ENCODE assay signal across 12 cellular contexts in genomic region chr11:63873381-63873780, GRCh38. TPM values are rescaled to one million over a fixed set of nuclear protein-coding genes. Genes with fewer than 3 reads are reported as not detected.
A peak's percentile ranks its signal among the peaks of the same experiment; 100 is the strongest.
DNase-seq lines count a peak whose midpoint lies in the region; ATAC-seq and TF ChIP-seq lines count a peak whose summit lies in the region.
"Had no signal": no experiment of that assay in that cellular context is flagged by ENCODE, and none has a peak within 500 bp of the region (broad histone marks: within the 10 kb centered on the region; RNA-seq: fewer than 3 reads in every experiment).

No MANE protein-coding gene starts in this region.

- peak overlapping the region; percentile 17 for H3K27ac ChIP-seq in A673 (ENCODE audit: low read depth, low read length, poor library complexity, severe bottlenecking)
- H3K27ac ChIP-seq in DND-41 (ENCODE audit: low read length): 0 out of 2 replicates have a peak overlapping the region, but pooled peaks have one; percentile 30
- peak overlapping the region in 42 of 59 donors; percentile 2 to 84 (median 51) for H3K27ac ChIP-seq in dorsolateral prefrontal cortex
- H3K27ac ChIP-seq in parathyroid adenoma: peak overlapping the region; percentile 36
- H3K27ac ChIP-seq: SK-N-MC had no signal

- DNase-seq in A673 (ENCODE audit: low spot score) (no peak), DND-41 (no peak), dorsolateral prefrontal cortex (no peak), GF-D8 (lab: John Stamatoyannopoulos, UW) (no peak), HT-29 (ENCODE audit: low spot score) (no peak), Kasumi-1 (lab: John Stamatoyannopoulos, UW) (no peak), NCI-H82 (lab: John Stamatoyannopoulos, UW) (no peak)
- DNase-seq: NCI-H1092 had no signal

- H3K9ac ChIP-seq in DND-41 (ENCODE audit: low read depth, low read length) (no peak overlapping the region), parathyroid adenoma (no peak overlapping the region)

- no peaks in the 10 kb centered on the region for H3K9me3 ChIP-seq in A673 (ENCODE audit: low read depth, low read length, poor library complexity, severe bottlenecking)
- no peaks in the 10 kb centered on the region for H3K9me3 ChIP-seq in DND-41 (ENCODE audit: insufficient read depth, low read length, severe bottlenecking)
- H3K9me3 ChIP-seq in parathyroid adenoma (ENCODE audit: control insufficient read depth, low read length): no peaks in the 10 kb centered on the region

- peaks cover 85% of the 10 kb centered on the region for H4K20me1 ChIP-seq in DND-41 (ENCODE audit: insufficient read depth, low read length)

- no peak for TF ChIP-seq CTCF in A673 (conservative IDR thresholded peaks at IDR 0.05; ENCODE audit: low read depth, low read length)
- no peak for TF ChIP-seq CTCF in DND-41 (IDR thresholded peaks at IDR 0.05; ENCODE audit: borderline replicate concordance, extremely low read depth, low read length, poor library complexity, severe bottlenecking)
- TF ChIP-seq CTCF in dorsolateral prefrontal cortex (IDR thresholded peaks at IDR 0.05 in 54 of 56, conservative IDR thresholded peaks at IDR 0.05 in 2 of 56; ENCODE audit: low read depth in 1 of 56, partially characterized antibody in 56 of 56): no peak
- no peak for TF ChIP-seq CTCF in parathyroid adenoma (IDR thresholded peaks at IDR 0.05)

- no peak for ATAC-seq in DND-41 (ENCODE audit: insufficient read depth, low read depth)
- ATAC-seq: stimulated activated effector memory CD8-positive, alpha-beta T cell treated with anti-CD3 and anti-CD28 coated beads, Interleukin-12 subunit alpha, Interleukin-12 subunit beta, amount 100 ng/mL, for 72 hours had no signal

- CTCF ChIA-PET in A673 (lab: Charles Lee): interaction anchor here (0.6 kb wide), 1 partner anchor 44 kb away, joined by 5 read pairs; no protein-coding TSS in a partner anchor

- H3K36me3 ChIP-seq in A673 (ENCODE audit: insufficient read depth, low read length, poor library complexity, severe bottlenecking) (no peaks in the 10 kb centered on the region), DND-41 (ENCODE audit: insufficient read depth, low read length) (peaks cover 41% of the 10 kb centered on the region), parathyroid adenoma (ENCODE audit: control insufficient read depth, insufficient read depth, low read length) (no peaks in the 10 kb centered on the region)

- peaks cover 97% of the 10 kb centered on the region for H3K79me2 ChIP-seq in DND-41 (ENCODE audit: insufficient read depth, low read length)
- H3K79me2 ChIP-seq in parathyroid adenoma: peaks cover 11% of the 10 kb centered on the region

- H3K4me2 ChIP-seq in DND-41 (ENCODE audit: insufficient read depth, low read length): no peak overlapping the region
- peak overlapping the region; percentile 57 for H3K4me2 ChIP-seq in parathyroid adenoma (ENCODE audit: low read length)
- H3K4me2 ChIP-seq: GM23338 had no signal

- no peak overlapping the region for H2AFZ ChIP-seq in DND-41 (ENCODE audit: low read depth, low read length)
- H2AFZ ChIP-seq in parathyroid adenoma: no peak overlapping the region
- H2AFZ ChIP-seq: GM23338 had no signal

- H3K4me3 ChIP-seq in A673 (ENCODE audit: low read depth, low read length, poor library complexity, severe bottlenecking): no peak overlapping the region
- no peak overlapping the region for H3K4me3 ChIP-seq in DND-41 (ENCODE audit: low read depth in 1 of 2, low read length in 2 of 2)
- H3K4me3 ChIP-seq in dorsolateral prefrontal cortex: no peak overlapping the region
- H3K4me3 ChIP-seq in parathyroid adenoma (ENCODE audit: low read depth, low read length): no peak overlapping the region
- H3K4me3 ChIP-seq: GM23338, SK-N-MC had no signal

- POLR2A ChIA-PET in A673 (lab: Charles Lee; ENCODE audit: low non-redundant PET): no interaction called here

- H3K27me3 ChIP-seq in A673 (replicated peaks; ENCODE audit: insufficient read depth, low read depth, low read length, poor library complexity) (no peaks in the 10 kb centered on the region), DND-41 (ENCODE audit: insufficient read depth, low read length, poor library complexity) (no peaks in the 10 kb centered on the region), dorsolateral prefrontal cortex (no peaks in the 10 kb centered on the region), parathyroid adenoma (ENCODE audit: control insufficient read depth, insufficient read depth, low read length) (no peaks in the 10 kb centered on the region)

- H3K4me1 ChIP-seq in A673 (ENCODE audit: insufficient read depth, low read length, poor library complexity, severe bottlenecking): peaks cover 19% of the 10 kb centered on the region
- peaks cover 14% of the 10 kb centered on the region for H3K4me1 ChIP-seq in DND-41 (ENCODE audit: insufficient read depth, low read length)
- H3K4me1 ChIP-seq in parathyroid adenoma: peaks cover 13% of the 10 kb centered on the region

- no TSS peak for BruUV-seq in A673 (replicated peaks; lab: Mats Ljungman, UMichigan)

- intact Hi-C loops in A673 (cut with micrococcal nuclease; ENCODE audit: unreplicated experiment): no loop called here
- intact Hi-C loops in dorsolateral prefrontal cortex (cut with DNase I): no loop called here

RNA-seq across cellular contexts. Expression of gene MARK2, which starts 34.5 kb away (rescaled TPM):
- total RNA-seq in A673 (2021): 54.9 and 61.7 TPM in 2 replicates
- total RNA-seq in dorsolateral prefrontal cortex: 10 to 100 TPM; 47.0 to 75.5 (median 57.9) TPM
- total RNA-seq in HT-29 (2014; rRNA removed; shearing (Covaris generic)): 75.6 and 96.1 TPM in 2 replicates

RNA-seq across cellular contexts. Expression of gene RCOR2, which starts 43.6 kb away (rescaled TPM):
- total RNA-seq in A673 (2021) (3.9 and 7.6 TPM in 2 replicates), dorsolateral prefrontal cortex (10 to 100 TPM in 73 of 120 experiments, 1 to 10 TPM in 47; 4.7 to 20.2 (median 10.9) TPM)
- total RNA-seq in HT-29 (2014; rRNA removed; shearing (Covaris generic)): 0.37 and 2.0 TPM in 2 replicates
